ENCODE assay signal across 23 cellular contexts in the genomic region with DNA sequence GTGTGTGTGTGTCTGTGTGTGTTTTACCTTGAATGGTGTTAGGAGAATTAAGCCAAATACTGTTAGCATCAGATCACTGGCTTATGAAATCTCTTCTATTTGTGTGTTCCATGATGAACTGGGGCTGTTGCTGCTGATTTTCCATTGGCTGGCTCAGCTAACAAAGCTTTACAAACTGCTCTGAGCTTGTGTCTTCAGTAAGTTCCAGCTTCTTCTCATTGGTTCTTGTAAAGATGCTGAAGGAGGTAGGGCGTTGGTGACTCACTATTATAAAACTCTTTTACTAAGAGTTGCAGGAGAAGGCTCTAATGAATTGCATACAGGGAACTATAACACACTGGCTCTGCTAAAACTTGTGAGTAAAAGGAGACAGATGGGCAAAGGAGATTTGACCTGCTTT.
DNase-seq lines count a peak whose midpoint lies in the region; ATAC-seq and TF ChIP-seq lines count a peak whose summit lies in the region.
"Had no signal": no experiment of that assay in that cellular context is flagged by ENCODE, and none has a peak within 500 bp of the region (broad histone marks: within the 10 kb centered on the region; RNA-seq: fewer than 3 reads in every experiment).

No MANE protein-coding gene starts in this region.

- no peak overlapping the region for H3K27ac ChIP-seq in RWPE1
- H3K27ac ChIP-seq in OCI-LY7 (ENCODE audit: low read depth, low read length, poor library complexity, severe bottlenecking) = no peak overlapping the region
- H3K27ac ChIP-seq: epithelial cell of prostate, left lung, SK-N-MC had no signal

- no peak overlapping the region for H3K4me2 ChIP-seq in OCI-LY7 (ENCODE audit: low read length)

- CTCF ChIA-PET in RWPE1 (lab: Yijun Ruan, JAX) = no interaction called here
- CTCF ChIA-PET in OCI-LY7 (lab: Charles Lee; ENCODE audit: unreplicated experiment) = no interaction called here

- no peaks in the 10 kb centered on the region for H3K36me3 ChIP-seq in OCI-LY7 (ENCODE audit: insufficient read depth, low read length)
- H3K36me3 ChIP-seq: left lung had no signal

- no peaks in the 10 kb centered on the region for H3K79me2 ChIP-seq in OCI-LY7 (ENCODE audit: insufficient read depth, low read depth, low read length)

- BruUV-seq in OCI-LY7 (replicated peaks; lab: Mats Ljungman, UMichigan) = no TSS peak

- no peak overlapping the region for H2AFZ ChIP-seq in OCI-LY7 (ENCODE audit: low read length)

- TF ChIP-seq CTCF in RWPE1 (conservative IDR thresholded peaks at IDR 0.05; ENCODE audit: low read depth) = no peak
- no peak for TF ChIP-seq CTCF in fibroblast of the aortic adventitia (IDR thresholded peaks at IDR 0.05; ENCODE audit: insufficient read depth, low read length)
- no peak for TF ChIP-seq CTCF in OCI-LY7 (conservative IDR thresholded peaks at IDR 0.05; ENCODE audit: low read length)

- H3K9me3 ChIP-seq in OCI-LY7 (ENCODE audit: low read length) = no peaks in the 10 kb centered on the region
- H3K9me3 ChIP-seq: Caco-2, left lung had no signal

- no peaks in the 10 kb centered on the region for H3K4me1 ChIP-seq in OCI-LY7 (ENCODE audit: insufficient read depth, low read length, poor library complexity, severe bottlenecking)
- H3K4me1 ChIP-seq: Caco-2, left lung had no signal

- intact Hi-C loops in OCI-LY7 (cut with micrococcal nuclease; ENCODE audit: unreplicated experiment) = no loop called here

- no peak for ATAC-seq in HG03045 (IDR thresholded peaks at IDR 0.05; ENCODE audit: unreplicated experiment)
- ATAC-seq: activated CD4-positive, CD25-positive, alpha-beta regulatory T cell treated with anti-CD3 and anti-CD28 coated beads, Interleukin-2, amount 50 U/mL, for 24 hours; GM12878; HepG2; left lung had no signal

- POLR2A ChIA-PET in RWPE1 (lab: Yijun Ruan, JAX; ENCODE audit: low non-redundant PET) (no interaction called here), OCI-LY7 (lab: Charles Lee) (interaction anchor here (0.7 kb wide), 1 partner anchor 168 kb away, joined by 3 read pairs; no protein-coding TSS in a partner anchor)

- H3K4me3 ChIP-seq in fibroblast of the aortic adventitia (ENCODE audit: low read depth, low read length) (no peak overlapping the region), OCI-LY7 (ENCODE audit: low read depth, low read length, poor library complexity, severe bottlenecking) (no peak overlapping the region)
- H3K4me3 ChIP-seq: GM12878, left lung, SK-N-MC had no signal

- no peaks in the 10 kb centered on the region for H4K20me1 ChIP-seq in OCI-LY7 (ENCODE audit: insufficient read depth, low read length)

- DNase-seq in A172 (ENCODE audit: low spot score) (peak; percentile 63), GM03348 (ENCODE audit: low spot score) (peak; percentile 25), RWPE1 (ENCODE audit: low spot score) (peak; percentile 8), fibroblast of the aortic adventitia (ENCODE audit: low read depth) (peak; percentile 56), ureter (ENCODE audit: low spot score) (no peak), OCI-LY7 (ENCODE audit: low spot score) (no peak), NCI-H82 treated with DMSO at 0.1 percent for 48 hours (lab: John Stamatoyannopoulos, UW; ENCODE audit: unreplicated experiment) (no peak)
- DNase-seq: 8988T; activated CD4-positive, alpha-beta T cell treated with anti-CD3 and anti-CD28 coated beads, Interleukin-2, amount 50 U/mL, for 48 hours; activated naive CD4-positive, alpha-beta T cell treated with anti-CD3 and anti-CD28 coated beads for 36 hours; amniotic stem cell; C1 segment of cervical spinal cord; Caco-2; DMS79; effector CD4-positive, alpha-beta T cell; left lung; NCI-H446 had no signal

- no peaks in the 10 kb centered on the region for H3K9me2 ChIP-seq in OCI-LY7 (ENCODE audit: insufficient read depth, low read length)

Comparison
In these comparisons a context has a peak if more than half of its experiments do, and no peak if none do; other contexts are left out.
1. DNase-seq: peak in A172 (single experiment), GM03348 (single experiment), RWPE1 (single experiment) and fibroblast of the aortic adventitia (single experiment); none in ureter (single experiment), OCI-LY7 (single experiment) and NCI-H82 treated with DMSO at 0.1 percent for 48 hours (single experiment).